8 cellular contexts compared by ENCODE assay signal in the genomic region with DNA sequence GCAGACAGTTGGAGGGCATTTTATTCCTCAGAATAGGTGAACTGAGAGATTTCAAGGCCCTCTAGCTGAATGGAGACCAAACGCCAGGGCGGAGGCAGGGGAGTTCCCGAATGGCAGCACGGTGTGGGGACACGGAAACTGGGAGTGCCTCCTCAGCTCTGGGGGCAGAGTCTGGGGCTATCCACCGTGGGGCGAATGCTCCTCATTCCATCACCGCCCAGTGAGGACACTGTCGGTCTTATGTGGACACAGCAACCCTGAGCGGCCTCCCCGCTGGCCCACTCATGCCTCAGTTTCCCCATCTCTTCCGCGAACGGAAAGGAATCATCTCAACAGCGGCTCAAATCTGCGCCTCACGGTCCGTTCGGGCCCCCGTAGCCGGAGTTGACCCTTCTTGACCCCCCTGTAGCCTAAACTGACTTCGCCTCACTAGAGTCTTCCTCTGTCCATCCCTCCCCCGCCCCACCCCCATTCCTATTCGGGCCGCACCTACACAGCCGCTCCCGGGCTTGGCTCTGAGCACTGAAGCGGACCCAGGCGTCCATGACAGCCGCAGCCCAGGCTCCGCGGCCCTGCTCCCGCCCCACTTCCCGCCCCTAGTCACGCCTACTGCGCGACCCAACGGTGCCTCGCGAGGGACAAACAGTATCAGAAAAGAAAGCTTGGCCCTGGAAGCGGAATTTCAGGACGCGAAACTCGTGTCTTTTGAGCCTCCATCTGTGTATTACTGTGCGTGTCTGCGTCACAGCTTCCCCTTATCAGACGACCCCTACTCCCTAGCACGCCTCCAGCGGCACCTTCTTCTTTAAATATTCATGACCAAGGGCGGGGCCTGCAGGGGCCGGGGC. TPM values are rescaled to one million over a fixed set of nuclear protein-coding genes. Genes with fewer than 3 reads are reported as not detected.
DNase-seq lines count a peak whose midpoint lies in the region; ATAC-seq, FAIRE-seq and TF ChIP-seq lines count a peak whose summit lies in the region.

A gene with protein sequence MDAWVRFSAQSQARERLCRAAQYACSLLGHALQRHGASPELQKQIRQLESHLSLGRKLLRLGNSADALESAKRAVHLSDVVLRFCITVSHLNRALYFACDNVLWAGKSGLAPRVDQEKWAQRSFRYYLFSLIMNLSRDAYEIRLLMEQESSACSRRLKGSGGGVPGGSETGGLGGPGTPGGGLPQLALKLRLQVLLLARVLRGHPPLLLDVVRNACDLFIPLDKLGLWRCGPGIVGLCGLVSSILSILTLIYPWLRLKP (minus strand): TSS at position 574 of the 848 bp plus-strand sequence. CDS start 29 bp downstream, at position 545.

- peak within 1 kb of the TSS; percentile 93 for H3K27ac ChIP-seq in keratinocyte (ENCODE audit: control insufficient read depth, insufficient read depth, low read length)

- H4K20me1 ChIP-seq in keratinocyte (ENCODE audit: control insufficient read depth, extremely low read depth, insufficient read depth, low read length): no peaks in the 10 kb centered on the region

- DNase-seq in AG09319 (ENCODE audit: extremely low read depth, low read depth) (peak; percentile 47), NCI-H446 treated with DMSO at 0.1 percent for 48 hours (lab: John Stamatoyannopoulos, UW) (peak; percentile 85), keratinocyte (ENCODE audit: low read depth, low spot score) (no peak)
- peak; percentile 87 for DNase-seq in activated CD4-positive, CD25-positive, alpha-beta regulatory T cell treated with anti-CD3 and anti-CD28 coated beads, Interleukin-2, amount 50 U/mL, for 16 hours (ENCODE audit: low read depth, low spot score)
- DNase-seq in central memory CD4-positive, alpha-beta T cell: peak; percentile 92
- peak; percentile 85 to 90 for DNase-seq in stimulated activated CD4-positive, alpha-beta T cell treated with anti-CD3 and anti-CD28 coated beads, Interleukin-15, amount 100 ng/mL, for 1 hour (ENCODE audit: low read depth in 1 of 2, low spot score in 1 of 2)

- H3K4me2 ChIP-seq in keratinocyte (ENCODE audit: control insufficient read depth, extremely low read depth, insufficient read depth, low read depth, low read length): peak within 1 kb of the TSS; percentile 99

- TF ChIP-seq POLR2A in GM19099 (IDR thresholded peaks at IDR 0.05; ENCODE audit: extremely low read depth, insufficient read length, low read depth): peak; percentile 82

- ATAC-seq in HG03378 (IDR thresholded peaks at IDR 0.05; ENCODE audit: unreplicated experiment): peak; percentile 72

- H2AFZ ChIP-seq in keratinocyte (ENCODE audit: control insufficient read depth, low read length): peak within 1 kb of the TSS; percentile 99

- peaks cover 15% of the 10 kb centered on the region for H3K79me2 ChIP-seq in keratinocyte (ENCODE audit: control insufficient read depth, insufficient read depth, low read length)

- no peaks in the 10 kb centered on the region for H3K9me3 ChIP-seq in keratinocyte (ENCODE audit: control insufficient read depth, low read depth, low read length)

- H3K27me3 ChIP-seq in keratinocyte (ENCODE audit: control insufficient read depth, extremely low read depth, insufficient read depth, low read length): no peaks in the 10 kb centered on the region

- H3K4me1 ChIP-seq in keratinocyte (ENCODE audit: control insufficient read depth, extremely low read depth, insufficient read depth, low read length): peaks cover 19% of the 10 kb centered on the region

- H3K36me3 ChIP-seq in keratinocyte (ENCODE audit: control insufficient read depth in 2 of 2, extremely low read depth in 1 of 2, insufficient read depth in 2 of 2, low read length in 2 of 2): peaks cover 6 to 8% of the 10 kb centered on the region in 2 experiments

- dilution Hi-C loops in keratinocyte (cut with MboI; ENCODE audit: extremely low pct_ligation_motif_present, low sequenced_read_pairs): no loop called here

- H3K9me1 ChIP-seq in keratinocyte (ENCODE audit: control insufficient read depth, extremely low read depth, insufficient read depth, low read length): no peaks in the 10 kb centered on the region

- TF ChIP-seq CTCF in AG09319 (IDR thresholded peaks at IDR 0.05; ENCODE audit: low read depth, low read length): no peak
- no peak for TF ChIP-seq CTCF in keratinocyte (optimal IDR thresholded peaks at IDR 0.05 in 1 of 3, IDR thresholded peaks at IDR 0.05 in 1 of 3, conservative IDR thresholded peaks at IDR 0.05 in 1 of 3; ENCODE audit: extremely low read depth in 1 of 3, insufficient read depth in 2 of 3, low read length in 3 of 3)

- no peak for FAIRE-seq in keratinocyte (lab: Jason Lieb, UNC)

- H3K9ac ChIP-seq in keratinocyte (ENCODE audit: control insufficient read depth, extremely low read depth, insufficient read depth, low read length): peak within 1 kb of the TSS; percentile 90

- peak within 1 kb of the TSS; percentile 66 to 91 (median 88) for H3K4me3 ChIP-seq in keratinocyte (ENCODE audit: control insufficient read depth in 2 of 3, extremely low read depth in 1 of 3, insufficient read depth in 2 of 3, low read depth in 1 of 3, low read length in 3 of 3)

RNA-seq across cellular contexts. Expression of the gene that starts here (rescaled TPM):
- 43.7 to 97.7 TPM (median 89.0 TPM) in 3 replicates for polyA plus RNA-seq in keratinocyte
- 4.3 TPM for polyA plus RNA-seq in keratinocyte (2011; ENCODE audit: low read depth)
- 44.3 and 61.6 TPM in 2 replicates for polyA plus RNA-seq in keratinocyte (2011; cell fraction: cytosol; rRNA removed)
- polyA plus RNA-seq in keratinocyte (2011; cell fraction: nucleus; rRNA removed): 45.9 and 49.3 TPM in 2 replicates
- polyA plus RNA-seq in keratinocyte (2012; ENCODE audit: low replicate concordance): 24.2 and 33.7 TPM in 2 replicates
- 38.9 to 50.0 TPM (median 47.9 TPM) in 3 replicates for polyA minus RNA-seq in keratinocyte
- 29.9 TPM for polyA minus RNA-seq in keratinocyte (2011; cell fraction: cytosol; rRNA and poly(A)+ RNA removed)
- 13.9 and 16.0 TPM in 2 replicates for polyA minus RNA-seq in keratinocyte (2011; cell fraction: nucleus; rRNA and poly(A)+ RNA removed)
